22 cellular contexts compared by ENCODE assay signal in the genomic region with DNA sequence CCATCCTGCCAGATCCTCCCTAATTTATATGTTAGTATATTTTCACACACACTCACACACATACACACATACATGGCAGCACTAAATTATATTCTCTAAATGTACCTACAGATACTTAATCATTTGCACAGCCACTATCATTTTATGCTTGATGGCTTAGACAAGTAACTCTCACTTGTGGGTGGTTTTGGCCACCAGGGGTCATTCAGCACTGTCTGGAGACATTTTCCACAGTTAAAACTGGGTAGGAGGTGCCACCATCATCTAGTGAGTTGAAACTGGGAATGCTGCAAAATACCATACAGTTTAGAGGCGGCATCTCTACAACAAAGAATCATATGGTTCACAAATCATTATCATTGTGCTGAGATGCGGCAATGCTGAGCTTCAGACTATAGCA.
"Had no signal": no experiment of that assay in that cellular context is flagged by ENCODE, and none has a peak within 500 bp of the region (broad histone marks: within the 10 kb centered on the region; RNA-seq: fewer than 3 reads in every experiment).

No MANE protein-coding gene starts in this region.

- H3K36me3 Mint-ChIP-seq: activated naive CD4-positive, alpha-beta T cell treated with anti-CD3 and anti-CD28 coated beads, Interleukin-2, amount 50 U/mL, for 24 hours; mesothelial cell of epicardium had no signal

- H3K4me3 Mint-ChIP-seq: activated CD8-positive, alpha-beta T cell treated with anti-CD3 and anti-CD28 coated beads for 36 hours; activated naive CD4-positive, alpha-beta T cell treated with anti-CD3 and anti-CD28 coated beads, Interleukin-2, amount 50 U/mL, for 24 hours; activated T-cell treated with anti-CD3 and anti-CD28 coated beads, Interleukin-2, amount 50 U/mL, for 4 hours; mesothelial cell of epicardium; neural crest cell; T-helper 17 cell; WTC11 had no signal

- DNase-seq: activated CD4-positive, alpha-beta T cell treated with anti-CD3 and anti-CD28 coated beads for 48 hours; activated CD8-positive, alpha-beta T cell treated with anti-CD3 and anti-CD28 coated beads for 36 hours; activated effector memory CD4-positive, alpha-beta T cell treated with Interleukin-2 at 50 U/mL for 16 hours; activated T-cell treated with anti-CD3 and anti-CD28 coated beads, Interleukin-2, amount 50 U/mL, for 4 hours; adrenal gland; central memory CD4-positive, alpha-beta T cell; effector CD4-positive, alpha-beta T cell; heart right ventricle; left colon; lower lobe of right lung; sigmoid colon; stimulated activated CD4-positive, alpha-beta T cell treated with anti-CD3 and anti-CD28 coated beads, Interleukin-1b, Interleukin-23, amount 100 ng/mL, for 48 hours; stomach; T-helper 17 cell; testis; upper lobe of right lung had no signal

- H3K27ac ChIP-seq: adrenal gland, coronary artery, gastroesophageal sphincter, heart right ventricle, lower lobe of right lung, sigmoid colon, stomach, testis, upper lobe of right lung had no signal

- H3K36me3 ChIP-seq: adrenal gland, heart right ventricle, lower lobe of right lung, sigmoid colon, stomach, upper lobe of right lung had no signal

- H3K4me3 ChIP-seq: adrenal gland, coronary artery, gastroesophageal sphincter, heart right ventricle, lower lobe of right lung, sigmoid colon, stomach, testis, upper lobe of right lung had no signal

- H3K4me1 Mint-ChIP-seq: activated naive CD4-positive, alpha-beta T cell treated with anti-CD3 and anti-CD28 coated beads, Interleukin-2, amount 50 U/mL, for 24 hours; mesothelial cell of epicardium; neural crest cell; T-helper 17 cell had no signal

- ATAC-seq: activated CD8-positive, alpha-beta T cell treated with anti-CD3 and anti-CD28 coated beads for 36 hours; activated T-cell treated with anti-CD3 and anti-CD28 coated beads, Interleukin-2, amount 50 U/mL, for 4 hours; gastroesophageal sphincter; heart right ventricle; left colon; lower lobe of right lung; T-helper 17 cell; upper lobe of right lung had no signal

- H3K9me3 ChIP-seq: adrenal gland, gastroesophageal sphincter, heart right ventricle, lower lobe of right lung, sigmoid colon, stomach, testis, upper lobe of right lung had no signal

- H3K27ac Mint-ChIP-seq: activated CD8-positive, alpha-beta T cell treated with anti-CD3 and anti-CD28 coated beads for 36 hours; activated naive CD4-positive, alpha-beta T cell treated with anti-CD3 and anti-CD28 coated beads, Interleukin-2, amount 50 U/mL, for 24 hours; mesothelial cell of epicardium; T-helper 17 cell; WTC11 had no signal

- H3K9me3 Mint-ChIP-seq: activated CD8-positive, alpha-beta T cell treated with anti-CD3 and anti-CD28 coated beads for 36 hours; mesothelial cell of epicardium; neural crest cell had no signal

- H3K4me1 ChIP-seq: adrenal gland, gastroesophageal sphincter, heart right ventricle, lower lobe of right lung, sigmoid colon, stomach, testis, upper lobe of right lung had no signal

- H3K27me3 ChIP-seq: adrenal gland, gastroesophageal sphincter, heart right ventricle, sigmoid colon, stomach, testis, upper lobe of right lung had no signal

- H3K27me3 Mint-ChIP-seq: activated CD8-positive, alpha-beta T cell treated with anti-CD3 and anti-CD28 coated beads for 36 hours; activated naive CD4-positive, alpha-beta T cell treated with anti-CD3 and anti-CD28 coated beads, Interleukin-2, amount 50 U/mL, for 24 hours; T-helper 17 cell had no signal
